10 cellular contexts compared by ENCODE assay signal in genomic region chr16:23694707-23695373, GRCh38. TPM values are rescaled to one million over a fixed set of nuclear protein-coding genes. Genes with fewer than 3 reads are reported as not detected.
DNase-seq lines count a peak whose midpoint lies in the region; ATAC-seq, FAIRE-seq and TF ChIP-seq lines count a peak whose summit lies in the region.
"Had no signal": no experiment of that assay in that cellular context is flagged by ENCODE, and none has a peak within 500 bp of the region (broad histone marks: within the 10 kb centered on the region; RNA-seq: fewer than 3 reads in every experiment).

No MANE protein-coding gene starts in this region.

- SMC1A ChIA-PET in GM12878 (lab: Charles Lee; ENCODE audit: uncharacterized antibody, unreplicated experiment), result no interaction called here

- no peak overlapping the region for H3K27ac Mint-ChIP-seq in activated CD4-positive, alpha-beta T cell treated with anti-CD3 and anti-CD28 coated beads for 36 hours
- H3K27ac Mint-ChIP-seq in stimulated activated naive B cell treated with anti-CD40 and anti-IgM and Interleukin-4, amounts not matched to agents 10 μg/mL and 1 μg/mL and 100 μg/mL, for 72 hours, result peak overlapping the region; percentile 53

- BruUV-seq in GM12878 (replicated peaks; lab: Mats Ljungman, UMichigan), result no TSS peak

- RAD21 ChIA-PET in GM12878 (lab: Charles Lee; ENCODE audit: unreplicated experiment), result no interaction called here

- H3K36me3 Mint-ChIP-seq in activated CD4-positive, alpha-beta T cell treated with anti-CD3 and anti-CD28 coated beads for 36 hours (ENCODE audit: low read depth), result peaks cover 4% of the 10 kb centered on the region
- peaks cover 4 to 10% of the 10 kb centered on the region in 2 donors for H3K36me3 Mint-ChIP-seq in stimulated activated naive B cell treated with anti-CD40 and anti-IgM and Interleukin-4, amounts not matched to agents 10 μg/mL and 1 μg/mL and 100 μg/mL, for 72 hours

- H3K4me2 ChIP-seq in GM12878 (ENCODE audit: control insufficient read depth, insufficient read depth), result no peak overlapping the region; the same call in 1 of the 2 replicates

- TF ChIP-seq RAD21 in GM12878 (IDR thresholded peaks at IDR 0.05; ENCODE audit: insufficient read depth, low read depth, low read length), result no peak

- 64% methylated on average over 31 of the region's 31 CpGs for WGBS in GM12878 (ENCODE audit: insufficient coverage, insufficient replicate concordance, low lambda C conversion rate, missing lambda C conversion rate)

- H3K27ac ChIP-seq in GM12878 (ENCODE audit: control insufficient read depth, insufficient read depth) (no peak overlapping the region), iPS-20b (ENCODE audit: low read length) (no peak overlapping the region)
- H3K27ac ChIP-seq: dorsolateral prefrontal cortex had no signal

- H3K4me1 Mint-ChIP-seq in activated CD4-positive, alpha-beta T cell treated with anti-CD3 and anti-CD28 coated beads for 36 hours, result peaks cover 7% of the 10 kb centered on the region
- H3K4me1 Mint-ChIP-seq in stimulated activated naive B cell treated with anti-CD40 and anti-IgM and Interleukin-4, amounts not matched to agents 10 μg/mL and 1 μg/mL and 100 μg/mL, for 72 hours, result peaks cover 11% of the 10 kb centered on the region in 2 donors

- H3K36me3 ChIP-seq in GM12878 (ENCODE audit: control insufficient read depth in 2 of 2, insufficient read depth in 2 of 2, low read length in 1 of 2) (peaks cover 0 to 7% of the 10 kb centered on the region in 2 experiments; a peak in 3 of 4 replicates), iPS-20b (ENCODE audit: insufficient read depth, low read depth, low read length) (peaks cover 28% of the 10 kb centered on the region)

- H4K20me1 ChIP-seq in GM12878 (ENCODE audit: control insufficient read depth, insufficient read depth), result no peaks in the 10 kb centered on the region

- DNase-seq in activated CD4-positive, alpha-beta T cell treated with anti-CD3 and anti-CD28 coated beads for 36 hours, result peak; percentile 12
- no peak for DNase-seq in activated CD4-positive, alpha-beta T cell treated with anti-CD3 and anti-CD28 coated beads, Interleukin-2, amount 50 U/mL, for 48 hours
- DNase-seq in GM12878 (ENCODE audit: low read depth, low spot score) (no peak), NCI-H2171 treated with DMSO at 0.1 percent for 48 hours (lab: John Stamatoyannopoulos, UW) (no peak), inferior parietal cortex (ENCODE audit: extremely low spot score) (no peak)
- no peak for DNase-seq in stimulated activated naive B cell treated with anti-CD40 and anti-IgM and Interleukin-4, amounts not matched to agents 10 μg/mL and 1 μg/mL and 100 μg/mL, for 72 hours
- DNase-seq: T-helper 2 cell had no signal

- no peak overlapping the region for H3K4me3 Mint-ChIP-seq in activated CD4-positive, alpha-beta T cell treated with anti-CD3 and anti-CD28 coated beads for 36 hours
- H3K4me3 Mint-ChIP-seq in stimulated activated naive B cell treated with anti-CD40 and anti-IgM and Interleukin-4, amounts not matched to agents 10 μg/mL and 1 μg/mL and 100 μg/mL, for 72 hours, result peak overlapping the region; percentile 49 to 81

- FAIRE-seq in GM12878 (lab: Jason Lieb, UNC), result no peak

- no peaks in the 10 kb centered on the region for H3K79me2 ChIP-seq in GM12878 (ENCODE audit: control insufficient read depth, insufficient read depth, low read length)

- H3K9ac ChIP-seq in GM12878 (ENCODE audit: control insufficient read depth, insufficient read depth, low read length) (no peak overlapping the region), iPS-20b (ENCODE audit: low read depth, low read length) (peak overlapping the region; percentile 68; the same call in 1 of the 2 replicates)

- peak; percentile 30 for ATAC-seq in activated CD4-positive, alpha-beta T cell treated with anti-CD3 and anti-CD28 coated beads for 36 hours
- peak; percentile 62 for ATAC-seq in GM12878
- ATAC-seq in stimulated activated naive B cell treated with anti-CD40 and anti-IgM and Interleukin-4, amounts not matched to agents 10 μg/mL and 1 μg/mL and 100 μg/mL, for 72 hours (replicated peaks), result peak; percentile 60 to 66
- ATAC-seq in HG03442 (IDR thresholded peaks at IDR 0.05; ENCODE audit: unreplicated experiment), result no peak

- no peak for TF ChIP-seq POLR2A in GM12878 (IDR thresholded peaks at IDR 0.05; ENCODE audit: low read depth, low read length)

- H2AFZ ChIP-seq in GM12878 (ENCODE audit: control insufficient read depth, low read depth, low read length), result peak overlapping the region; percentile 42

- H3K27me3 ChIP-seq in GM12878 (replicated peaks in 1 of 2; ENCODE audit: control insufficient read depth in 2 of 2, insufficient read depth in 2 of 2, low read length in 1 of 2), result no peaks in the 10 kb centered on the region
- H3K27me3 ChIP-seq in iPS-20b (ENCODE audit: insufficient read depth, low read length), result no peaks in the 10 kb centered on the region
- H3K27me3 ChIP-seq: dorsolateral prefrontal cortex had no signal

- H3K9me3 ChIP-seq in GM12878 (replicated peaks; ENCODE audit: control insufficient read depth, insufficient read depth, low read length) (no peaks in the 10 kb centered on the region), iPS-20b (ENCODE audit: insufficient read depth, low read depth, low read length) (no peaks in the 10 kb centered on the region)

- H3K4me3 ChIP-seq in GM12878 (no peak overlapping the region), iPS-20b (ENCODE audit: low read length) (peak overlapping the region; percentile 72)

- intact Hi-C loops in activated CD4-positive, alpha-beta T cell treated with anti-CD3 and anti-CD28 coated beads for 36 hours (cut with DNase I, micrococcal nuclease), result no loop called here
- intact Hi-C loops in GM12878 (cut with micrococcal nuclease; ENCODE audit: unreplicated experiment), result no loop called here

- TF ChIP-seq EP300 in GM12878 (IDR thresholded peaks at IDR 0.05; ENCODE audit: borderline replicate concordance in 1 of 2, control insufficient read depth in 1 of 2, low read depth in 2 of 2, low read length in 2 of 2), result no peak

- no peaks in the 10 kb centered on the region for H3K9me3 Mint-ChIP-seq in activated CD4-positive, alpha-beta T cell treated with anti-CD3 and anti-CD28 coated beads for 36 hours (ENCODE audit: low read depth)
- H3K9me3 Mint-ChIP-seq in stimulated activated naive B cell treated with anti-CD40 and anti-IgM and Interleukin-4, amounts not matched to agents 10 μg/mL and 1 μg/mL and 100 μg/mL, for 72 hours, result no peaks in the 10 kb centered on the region

- no peak for TF ChIP-seq CTCF in GM12878 (IDR thresholded peaks at IDR 0.05 in 2 of 3, conservative IDR thresholded peaks at IDR 0.05 in 1 of 3; ENCODE audit: control insufficient read depth in 2 of 3, extremely low read depth in 1 of 3, insufficient read depth in 1 of 3, low read depth in 3 of 3, low read length in 3 of 3)

- H3K4me1 ChIP-seq in GM12878 (ENCODE audit: control insufficient read depth, insufficient read depth, low read length), result peaks cover 7% of the 10 kb centered on the region; the same call in 1 of the 2 replicates
- H3K4me1 ChIP-seq in iPS-20b (ENCODE audit: insufficient read depth, low read length), result no peaks in the 10 kb centered on the region

- no peaks in the 10 kb centered on the region for H3K27me3 Mint-ChIP-seq in activated CD4-positive, alpha-beta T cell treated with anti-CD3 and anti-CD28 coated beads for 36 hours
- peaks cover 0 to 12% of the 10 kb centered on the region in 2 donors for H3K27me3 Mint-ChIP-seq in stimulated activated naive B cell treated with anti-CD40 and anti-IgM and Interleukin-4, amounts not matched to agents 10 μg/mL and 1 μg/mL and 100 μg/mL, for 72 hours

- CTCF ChIA-PET in activated CD4-positive, alpha-beta T cell treated with anti-CD3 and anti-CD28 coated beads for 36 hours (lab: Charles Lee), result interaction anchor here (1.0 to 1.7 kb wide), 2 partner anchors 17 to 19 kb away, joined by 3 to 4 read pairs; no protein-coding TSS in a partner anchor
- CTCF ChIA-PET in GM12878 (lab: Yijun Ruan, JAX), result interaction anchor here (0.5 kb wide), 1 partner anchor 63 kb away, joined by 3 read pairs; no protein-coding TSS in a partner anchor

- POLR2A ChIA-PET in activated CD4-positive, alpha-beta T cell treated with anti-CD3 and anti-CD28 coated beads for 36 hours (lab: Charles Lee), result interaction anchor here (0.7 kb wide), 1 partner anchor 494 kb away, joined by 3 read pairs; no protein-coding TSS in a partner anchor
- POLR2A ChIA-PET in GM12878 (lab: Charles Lee), result no interaction called here

- in situ Hi-C loops in GM12878 (cut with MboI), result no loop called here

RNA-seq across cellular contexts. Expression of gene PLK1, which starts 16.2 kb away (rescaled TPM):
- total RNA-seq in activated CD4-positive, alpha-beta T cell treated with anti-CD3 and anti-CD28 coated beads for 36 hours, result 100 to 1,000 TPM in 1 of 2 experiments, 10 to 100 TPM in 1; 91.4 to 120 TPM
- total RNA-seq in GM12878 (2013; cell fraction: nucleolus; rRNA removed), result 30.3 and 31.3 TPM in 2 replicates
- total RNA-seq in GM12878 (2014; rRNA removed) (67.2 and 79.9 TPM in 2 replicates), GM12878 (2014; rRNA removed; fragmentation: Illumina TruSeq; extraction: Trizol) (23.4 and 27.3 TPM in 2 replicates), GM12878 (2021) (120 and 124 TPM in 2 replicates)
- 34.9 TPM for polyA plus RNA-seq in GM12878 (2011; ENCODE audit: low read depth)
- polyA plus RNA-seq in GM12878 (2011; rRNA removed) (31.1 and 59.2 TPM in 2 replicates), GM12878 (2014; fragmentation: Illumina TruSeq; extraction: Trizol) (145 and 189 TPM in 2 replicates), GM12878 (2014; fragmentation: Nextera tagmentation; extraction: Ambion mirVana) (10 to 100 TPM; 11.3 to 19.5 TPM), GM12878 (2014; rRNA removed) (89.2 and 107 TPM in 2 replicates), GM12878 (2016; fragmentation: Nextera tagmentation; extraction: Ambion mirVana) (100 to 1,000 TPM; 184 to 191 TPM)
- polyA plus RNA-seq in GM12878 (2011; cell fraction: cytosol; rRNA removed), result 130 and 143 TPM in 2 replicates
- polyA plus RNA-seq in GM12878 (2011; cell fraction: nucleus; rRNA removed), result 110 and 138 TPM in 2 replicates
- 57.2 and 62.7 TPM in 2 replicates for polyA plus RNA-seq in GM12878 (2012)
- polyA minus RNA-seq in GM12878 (2011; rRNA and poly(A)+ RNA removed), result 91.2 and 129 TPM in 2 replicates
- polyA minus RNA-seq in GM12878 (2011; cell fraction: cytosol; rRNA and poly(A)+ RNA removed), result 66.0 and 72.7 TPM in 2 replicates
- 30.6 and 52.5 TPM in 2 replicates for polyA minus RNA-seq in GM12878 (2011; cell fraction: nucleus; rRNA and poly(A)+ RNA removed)

RNA-seq across cellular contexts. Expression of gene ERN2, which starts 18.2 kb away (rescaled TPM):
- total RNA-seq in activated CD4-positive, alpha-beta T cell treated with anti-CD3 and anti-CD28 coated beads for 36 hours, result not detected
- not detected in 2 replicates for total RNA-seq in GM12878 (2013; cell fraction: nucleolus; rRNA removed)
- total RNA-seq in GM12878 (2014; rRNA removed) (0.51 and 0.71 TPM in 2 replicates), GM12878 (2014; rRNA removed; fragmentation: Illumina TruSeq; extraction: Trizol) (0.09 and 0.36 TPM in 2 replicates), GM12878 (2021) (0.11 and 0.95 TPM in 2 replicates)
- not detected for polyA plus RNA-seq in GM12878 (2011; ENCODE audit: low read depth)
- polyA plus RNA-seq in GM12878 (2011; rRNA removed) (0.14 TPM in 1 of 2 replicates, not detected in the other), GM12878 (2014; fragmentation: Illumina TruSeq; extraction: Trizol) (not detected in 2 replicates), GM12878 (2014; fragmentation: Nextera tagmentation; extraction: Ambion mirVana) (not detected), GM12878 (2014; rRNA removed) (0.46 TPM in 1 of 2 replicates, not detected in the other), GM12878 (2016; fragmentation: Nextera tagmentation; extraction: Ambion mirVana) (under 1 TPM in 1 of 2 experiments, not detected in 1; 0.06 TPM)
- not detected in 2 replicates for polyA plus RNA-seq in GM12878 (2011; cell fraction: cytosol; rRNA removed)
- polyA plus RNA-seq in GM12878 (2011; cell fraction: nucleus; rRNA removed), result not detected in 2 replicates
- not detected in 2 replicates for polyA plus RNA-seq in GM12878 (2012)
- polyA minus RNA-seq in GM12878 (2011; rRNA and poly(A)+ RNA removed), result 0.80 TPM in 1 of 2 replicates, not detected in the other
- polyA minus RNA-seq in GM12878 (2011; cell fraction: cytosol; rRNA and poly(A)+ RNA removed), result not detected in 2 replicates
- 1.6 and 8.3 TPM in 2 replicates for polyA minus RNA-seq in GM12878 (2011; cell fraction: nucleus; rRNA and poly(A)+ RNA removed)

RNA-seq across cellular contexts. Expression of gene DCTN5, which starts 53.6 kb away (rescaled TPM):
- total RNA-seq in activated CD4-positive, alpha-beta T cell treated with anti-CD3 and anti-CD28 coated beads for 36 hours, result 10 to 100 TPM; 47.1 to 55.8 TPM
- total RNA-seq in GM12878 (2013; cell fraction: nucleolus; rRNA removed), result 94.9 and 104 TPM in 2 replicates
- total RNA-seq in GM12878 (2014; rRNA removed) (49.1 and 61.9 TPM in 2 replicates), GM12878 (2014; rRNA removed; fragmentation: Illumina TruSeq; extraction: Trizol) (66.6 and 69.3 TPM in 2 replicates), GM12878 (2021) (84.7 and 86.6 TPM in 2 replicates)
- polyA plus RNA-seq in GM12878 (2011; ENCODE audit: low read depth), result 108 TPM
- polyA plus RNA-seq in GM12878 (2011; rRNA removed) (153 and 159 TPM in 2 replicates), GM12878 (2014; fragmentation: Illumina TruSeq; extraction: Trizol) (97.1 and 108 TPM in 2 replicates), GM12878 (2014; fragmentation: Nextera tagmentation; extraction: Ambion mirVana) (10 to 100 TPM; 69.2 to 72.5 TPM), GM12878 (2014; rRNA removed) (66.4 and 76.2 TPM in 2 replicates), GM12878 (2016; fragmentation: Nextera tagmentation; extraction: Ambion mirVana) (100 to 1,000 TPM; 123 to 126 TPM)
- 62.3 and 76.7 TPM in 2 replicates for polyA plus RNA-seq in GM12878 (2011; cell fraction: cytosol; rRNA removed)
- 77.1 and 78.1 TPM in 2 replicates for polyA plus RNA-seq in GM12878 (2011; cell fraction: nucleus; rRNA removed)
- polyA plus RNA-seq in GM12878 (2012), result 64.4 and 78.0 TPM in 2 replicates
- 97.7 and 177 TPM in 2 replicates for polyA minus RNA-seq in GM12878 (2011; rRNA and poly(A)+ RNA removed)
- polyA minus RNA-seq in GM12878 (2011; cell fraction: cytosol; rRNA and poly(A)+ RNA removed), result 19.9 and 30.1 TPM in 2 replicates
- polyA minus RNA-seq in GM12878 (2011; cell fraction: nucleus; rRNA and poly(A)+ RNA removed), result 23.0 and 29.5 TPM in 2 replicates

RNA-seq across cellular contexts. Expression of gene PALB2, which starts 53.7 kb away (rescaled TPM):
- total RNA-seq in activated CD4-positive, alpha-beta T cell treated with anti-CD3 and anti-CD28 coated beads for 36 hours, result 10 to 100 TPM; 23.1 to 23.5 TPM
- 46.5 and 51.4 TPM in 2 replicates for total RNA-seq in GM12878 (2013; cell fraction: nucleolus; rRNA removed)
- total RNA-seq in GM12878 (2014; rRNA removed), result 15.8 and 18.0 TPM in 2 replicates
- total RNA-seq in GM12878 (2014; rRNA removed; fragmentation: Illumina TruSeq; extraction: Trizol), result 23.4 and 23.8 TPM in 2 replicates
- 17.1 and 17.3 TPM in 2 replicates for total RNA-seq in GM12878 (2021)
- polyA plus RNA-seq in GM12878 (2011; ENCODE audit: low read depth), result 15.2 TPM
- polyA plus RNA-seq in GM12878 (2011; rRNA removed), result 12.4 and 18.8 TPM in 2 replicates
- polyA plus RNA-seq in GM12878 (2011; cell fraction: cytosol; rRNA removed), result 6.7 and 7.9 TPM in 2 replicates
- polyA plus RNA-seq in GM12878 (2011; cell fraction: nucleus; rRNA removed), result 7.9 and 10.9 TPM in 2 replicates
- 11.0 and 12.7 TPM in 2 replicates for polyA plus RNA-seq in GM12878 (2012)
- polyA plus RNA-seq in GM12878 (2014; fragmentation: Illumina TruSeq; extraction: Trizol), result 18.7 and 22.6 TPM in 2 replicates
- 10 to 100 TPM in 1 of 2 experiments, 1 to 10 TPM in 1; 9.2 to 15.1 TPM for polyA plus RNA-seq in GM12878 (2014; fragmentation: Nextera tagmentation; extraction: Ambion mirVana)
- polyA plus RNA-seq in GM12878 (2014; rRNA removed), result 12.2 and 17.8 TPM in 2 replicates
- 10 to 100 TPM; 22.4 to 24.6 TPM for polyA plus RNA-seq in GM12878 (2016; fragmentation: Nextera tagmentation; extraction: Ambion mirVana)
- 14.9 and 16.9 TPM in 2 replicates for polyA minus RNA-seq in GM12878 (2011; rRNA and poly(A)+ RNA removed)
- 7.5 and 8.0 TPM in 2 replicates for polyA minus RNA-seq in GM12878 (2011; cell fraction: cytosol; rRNA and poly(A)+ RNA removed)
- 12.9 and 24.2 TPM in 2 replicates for polyA minus RNA-seq in GM12878 (2011; cell fraction: nucleus; rRNA and poly(A)+ RNA removed)

RNA-seq across cellular contexts. Expression of gene CHP2, which starts 60.0 kb away (rescaled TPM):
- total RNA-seq in activated CD4-positive, alpha-beta T cell treated with anti-CD3 and anti-CD28 coated beads for 36 hours, result not detected
- total RNA-seq in GM12878 (2013; cell fraction: nucleolus; rRNA removed), result not detected in 2 replicates
- total RNA-seq in GM12878 (2014; rRNA removed) (not detected in 2 replicates), GM12878 (2014; rRNA removed; fragmentation: Illumina TruSeq; extraction: Trizol) (not detected in 2 replicates), GM12878 (2021) (0.08 TPM in 1 of 2 replicates, not detected in the other)
- not detected for polyA plus RNA-seq in GM12878 (2011; ENCODE audit: low read depth)
- polyA plus RNA-seq in GM12878 (2011; rRNA removed) (not detected in 2 replicates), GM12878 (2014; fragmentation: Illumina TruSeq; extraction: Trizol) (not detected in 2 replicates), GM12878 (2014; fragmentation: Nextera tagmentation; extraction: Ambion mirVana) (not detected), GM12878 (2014; rRNA removed) (not detected in 2 replicates), GM12878 (2016; fragmentation: Nextera tagmentation; extraction: Ambion mirVana) (not detected)
- not detected in 2 replicates for polyA plus RNA-seq in GM12878 (2011; cell fraction: cytosol; rRNA removed)
- not detected in 2 replicates for polyA plus RNA-seq in GM12878 (2011; cell fraction: nucleus; rRNA removed)
- not detected in 2 replicates for polyA plus RNA-seq in GM12878 (2012)
- not detected in 2 replicates for polyA minus RNA-seq in GM12878 (2011; rRNA and poly(A)+ RNA removed)
- polyA minus RNA-seq in GM12878 (2011; cell fraction: cytosol; rRNA and poly(A)+ RNA removed), result not detected in 2 replicates
- not detected in 2 replicates for polyA minus RNA-seq in GM12878 (2011; cell fraction: nucleus; rRNA and poly(A)+ RNA removed)
